In genomic region chr6:26553264-26553738, GRCh38 we compare ENCODE assay signal across 1 cellular context.
TF ChIP-seq lines count a peak whose summit lies in the region.

No MANE protein-coding gene starts in this region.

TF ChIP-seq in HEK293, 187 proteins besides CTCF, POLR2A, EP300 and RAD21 (continued from another document and continues in another):
- TF ChIP-seq PRDM10 (tag by site-specific recombination; IDR thresholded peaks at IDR 0.05) (no peak), ZBTB7A (tag by site-specific recombination; IDR thresholded peaks at IDR 0.05; ENCODE audit: low read depth) (0 out of 2 replicates have a peak, but pooled peaks have one; percentile 19), ZNF114 (tag by site-specific recombination; IDR thresholded peaks at IDR 0.05) (no peak), ZSCAN16 (tag by site-specific recombination; IDR thresholded peaks at IDR 0.05) (no peak), ZNF174 (tag by site-specific recombination; IDR thresholded peaks at IDR 0.05) (no peak), ZNF521 (tag by site-specific recombination; IDR thresholded peaks at IDR 0.05) (no peak), BCL11B (tag by site-specific recombination; IDR thresholded peaks at IDR 0.05; ENCODE audit: low read depth) (no peak), ZNF596 (tag by site-specific recombination; IDR thresholded peaks at IDR 0.05) (no peak), SP7 (tag by site-specific recombination; IDR thresholded peaks at IDR 0.05) (peak; percentile 23), ZNF530 (tag by site-specific recombination; IDR thresholded peaks at IDR 0.05; ENCODE audit: low read depth) (no peak), ZNF529 (tag by site-specific recombination; IDR thresholded peaks at IDR 0.05; ENCODE audit: insufficient replicate concordance) (no peak), PRDM6 (tag by site-specific recombination; IDR thresholded peaks at IDR 0.05) (no peak; the same call in 1 of the 2 replicates), GLI2 (tag by site-specific recombination; IDR thresholded peaks at IDR 0.05; ENCODE audit: borderline replicate concordance, low read depth) (0 out of 2 replicates have a peak, but pooled peaks have one; percentile 3), ZNF777 (tag by site-specific recombination; IDR thresholded peaks at IDR 0.05; ENCODE audit: borderline replicate concordance) (0 out of 2 replicates have a peak, but pooled peaks have one; percentile 28), ZNF837 (tag by site-specific recombination; IDR thresholded peaks at IDR 0.05) (no peak), ZNF19 (tag by site-specific recombination; IDR thresholded peaks at IDR 0.05; ENCODE audit: low read depth) (no peak), TSHZ1 (tag by site-specific recombination; IDR thresholded peaks at IDR 0.05; ENCODE audit: borderline replicate concordance) (no peak), SP3 (tag by site-specific recombination; IDR thresholded peaks at IDR 0.05) (0 out of 2 replicates have a peak, but pooled peaks have one; percentile 26), ZNF157 (tag by site-specific recombination; IDR thresholded peaks at IDR 0.05) (no peak), ZSCAN23 (tag by site-specific recombination; IDR thresholded peaks at IDR 0.05) (no peak), ZNF335 (tag by site-specific recombination; conservative IDR thresholded peaks at IDR 0.05) (0 out of 2 replicates have a peak, but pooled peaks have one; percentile 32), ZNF184 (tag by site-specific recombination; IDR thresholded peaks at IDR 0.05) (peak; percentile 22; the same call in 1 of the 2 replicates)
- TF ChIP-seq, protein P1, sequence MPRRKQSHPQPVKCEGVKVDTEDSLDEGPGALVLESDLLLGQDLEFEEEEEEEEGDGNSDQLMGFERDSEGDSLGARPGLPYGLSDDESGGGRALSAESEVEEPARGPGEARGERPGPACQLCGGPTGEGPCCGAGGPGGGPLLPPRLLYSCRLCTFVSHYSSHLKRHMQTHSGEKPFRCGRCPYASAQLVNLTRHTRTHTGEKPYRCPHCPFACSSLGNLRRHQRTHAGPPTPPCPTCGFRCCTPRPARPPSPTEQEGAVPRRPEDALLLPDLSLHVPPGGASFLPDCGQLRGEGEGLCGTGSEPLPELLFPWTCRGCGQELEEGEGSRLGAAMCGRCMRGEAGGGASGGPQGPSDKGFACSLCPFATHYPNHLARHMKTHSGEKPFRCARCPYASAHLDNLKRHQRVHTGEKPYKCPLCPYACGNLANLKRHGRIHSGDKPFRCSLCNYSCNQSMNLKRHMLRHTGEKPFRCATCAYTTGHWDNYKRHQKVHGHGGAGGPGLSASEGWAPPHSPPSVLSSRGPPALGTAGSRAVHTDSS (tag by site-specific recombination; IDR thresholded peaks at IDR 0.05) = no peak
- TF ChIP-seq, protein P2, sequence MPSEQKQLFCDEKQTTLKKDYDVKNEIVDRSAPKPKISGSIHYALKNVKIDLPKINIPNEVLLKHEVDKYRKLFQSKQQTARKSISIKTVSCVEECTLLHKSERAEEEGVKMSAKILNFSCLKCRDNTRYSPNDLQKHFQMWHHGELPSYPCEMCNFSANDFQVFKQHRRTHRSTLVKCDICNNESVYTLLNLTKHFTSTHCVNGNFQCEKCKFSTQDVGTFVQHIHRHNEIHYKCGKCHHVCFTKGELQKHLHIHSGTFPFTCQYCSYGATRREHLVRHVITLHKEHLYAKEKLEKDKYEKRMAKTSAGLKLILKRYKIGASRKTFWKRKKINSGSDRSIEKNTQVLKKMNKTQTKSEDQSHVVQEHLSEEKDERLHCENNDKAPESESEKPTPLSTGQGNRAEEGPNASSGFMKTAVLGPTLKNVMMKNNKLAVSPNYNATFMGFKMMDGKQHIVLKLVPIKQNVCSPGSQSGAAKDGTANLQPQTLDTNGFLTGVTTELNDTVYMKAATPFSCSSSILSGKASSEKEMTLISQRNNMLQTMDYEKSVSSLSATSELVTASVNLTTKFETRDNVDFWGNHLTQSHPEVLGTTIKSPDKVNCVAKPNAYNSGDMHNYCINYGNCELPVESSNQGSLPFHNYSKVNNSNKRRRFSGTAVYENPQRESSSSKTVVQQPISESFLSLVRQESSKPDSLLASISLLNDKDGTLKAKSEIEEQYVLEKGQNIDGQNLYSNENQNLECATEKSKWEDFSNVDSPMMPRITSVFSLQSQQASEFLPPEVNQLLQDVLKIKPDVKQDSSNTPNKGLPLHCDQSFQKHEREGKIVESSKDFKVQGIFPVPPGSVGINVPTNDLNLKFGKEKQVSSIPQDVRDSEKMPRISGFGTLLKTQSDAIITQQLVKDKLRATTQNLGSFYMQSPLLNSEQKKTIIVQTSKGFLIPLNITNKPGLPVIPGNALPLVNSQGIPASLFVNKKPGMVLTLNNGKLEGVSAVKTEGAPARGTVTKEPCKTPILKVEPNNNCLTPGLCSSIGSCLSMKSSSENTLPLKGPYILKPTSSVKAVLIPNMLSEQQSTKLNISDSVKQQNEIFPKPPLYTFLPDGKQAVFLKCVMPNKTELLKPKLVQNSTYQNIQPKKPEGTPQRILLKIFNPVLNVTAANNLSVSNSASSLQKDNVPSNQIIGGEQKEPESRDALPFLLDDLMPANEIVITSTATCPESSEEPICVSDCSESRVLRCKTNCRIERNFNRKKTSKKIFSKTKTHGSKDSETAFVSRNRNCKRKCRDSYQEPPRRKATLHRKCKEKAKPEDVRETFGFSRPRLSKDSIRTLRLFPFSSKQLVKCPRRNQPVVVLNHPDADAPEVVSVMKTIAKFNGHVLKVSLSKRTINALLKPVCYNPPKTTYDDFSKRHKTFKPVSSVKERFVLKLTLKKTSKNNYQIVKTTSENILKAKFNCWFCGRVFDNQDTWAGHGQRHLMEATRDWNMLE (tag by site-specific recombination; conservative IDR thresholded peaks at IDR 0.05; ENCODE audit: low read depth) = no peak
- TF ChIP-seq, protein P3, sequence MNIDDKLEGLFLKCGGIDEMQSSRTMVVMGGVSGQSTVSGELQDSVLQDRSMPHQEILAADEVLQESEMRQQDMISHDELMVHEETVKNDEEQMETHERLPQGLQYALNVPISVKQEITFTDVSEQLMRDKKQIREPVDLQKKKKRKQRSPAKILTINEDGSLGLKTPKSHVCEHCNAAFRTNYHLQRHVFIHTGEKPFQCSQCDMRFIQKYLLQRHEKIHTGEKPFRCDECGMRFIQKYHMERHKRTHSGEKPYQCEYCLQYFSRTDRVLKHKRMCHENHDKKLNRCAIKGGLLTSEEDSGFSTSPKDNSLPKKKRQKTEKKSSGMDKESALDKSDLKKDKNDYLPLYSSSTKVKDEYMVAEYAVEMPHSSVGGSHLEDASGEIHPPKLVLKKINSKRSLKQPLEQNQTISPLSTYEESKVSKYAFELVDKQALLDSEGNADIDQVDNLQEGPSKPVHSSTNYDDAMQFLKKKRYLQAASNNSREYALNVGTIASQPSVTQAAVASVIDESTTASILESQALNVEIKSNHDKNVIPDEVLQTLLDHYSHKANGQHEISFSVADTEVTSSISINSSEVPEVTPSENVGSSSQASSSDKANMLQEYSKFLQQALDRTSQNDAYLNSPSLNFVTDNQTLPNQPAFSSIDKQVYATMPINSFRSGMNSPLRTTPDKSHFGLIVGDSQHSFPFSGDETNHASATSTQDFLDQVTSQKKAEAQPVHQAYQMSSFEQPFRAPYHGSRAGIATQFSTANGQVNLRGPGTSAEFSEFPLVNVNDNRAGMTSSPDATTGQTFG (tag by site-specific recombination; IDR thresholded peaks at IDR 0.05; ENCODE audit: borderline replicate concordance) = no peak
- TF ChIP-seq, protein P4, sequence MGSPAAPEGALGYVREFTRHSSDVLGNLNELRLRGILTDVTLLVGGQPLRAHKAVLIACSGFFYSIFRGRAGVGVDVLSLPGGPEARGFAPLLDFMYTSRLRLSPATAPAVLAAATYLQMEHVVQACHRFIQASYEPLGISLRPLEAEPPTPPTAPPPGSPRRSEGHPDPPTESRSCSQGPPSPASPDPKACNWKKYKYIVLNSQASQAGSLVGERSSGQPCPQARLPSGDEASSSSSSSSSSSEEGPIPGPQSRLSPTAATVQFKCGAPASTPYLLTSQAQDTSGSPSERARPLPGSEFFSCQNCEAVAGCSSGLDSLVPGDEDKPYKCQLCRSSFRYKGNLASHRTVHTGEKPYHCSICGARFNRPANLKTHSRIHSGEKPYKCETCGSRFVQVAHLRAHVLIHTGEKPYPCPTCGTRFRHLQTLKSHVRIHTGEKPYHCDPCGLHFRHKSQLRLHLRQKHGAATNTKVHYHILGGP (tag by site-specific recombination; IDR thresholded peaks at IDR 0.05) = no peak
- TF ChIP-seq, protein P5, sequence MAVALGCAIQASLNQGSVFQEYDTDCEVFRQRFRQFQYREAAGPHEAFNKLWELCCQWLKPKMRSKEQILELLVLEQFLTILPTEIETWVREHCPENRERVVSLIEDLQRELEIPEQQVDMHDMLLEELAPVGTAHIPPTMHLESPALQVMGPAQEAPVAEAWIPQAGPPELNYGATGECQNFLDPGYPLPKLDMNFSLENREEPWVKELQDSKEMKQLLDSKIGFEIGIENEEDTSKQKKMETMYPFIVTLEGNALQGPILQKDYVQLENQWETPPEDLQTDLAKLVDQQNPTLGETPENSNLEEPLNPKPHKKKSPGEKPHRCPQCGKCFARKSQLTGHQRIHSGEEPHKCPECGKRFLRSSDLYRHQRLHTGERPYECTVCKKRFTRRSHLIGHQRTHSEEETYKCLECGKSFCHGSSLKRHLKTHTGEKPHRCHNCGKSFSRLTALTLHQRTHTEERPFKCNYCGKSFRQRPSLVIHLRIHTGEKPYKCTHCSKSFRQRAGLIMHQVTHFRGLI (tag by site-specific recombination; IDR thresholded peaks at IDR 0.05) = peak; percentile 37; the same call in 1 of the 2 replicates
- TF ChIP-seq, protein P6, sequence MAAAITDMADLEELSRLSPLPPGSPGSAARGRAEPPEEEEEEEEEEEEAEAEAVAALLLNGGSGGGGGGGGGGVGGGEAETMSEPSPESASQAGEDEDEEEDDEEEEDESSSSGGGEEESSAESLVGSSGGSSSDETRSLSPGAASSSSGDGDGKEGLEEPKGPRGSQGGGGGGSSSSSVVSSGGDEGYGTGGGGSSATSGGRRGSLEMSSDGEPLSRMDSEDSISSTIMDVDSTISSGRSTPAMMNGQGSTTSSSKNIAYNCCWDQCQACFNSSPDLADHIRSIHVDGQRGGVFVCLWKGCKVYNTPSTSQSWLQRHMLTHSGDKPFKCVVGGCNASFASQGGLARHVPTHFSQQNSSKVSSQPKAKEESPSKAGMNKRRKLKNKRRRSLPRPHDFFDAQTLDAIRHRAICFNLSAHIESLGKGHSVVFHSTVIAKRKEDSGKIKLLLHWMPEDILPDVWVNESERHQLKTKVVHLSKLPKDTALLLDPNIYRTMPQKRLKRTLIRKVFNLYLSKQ (tag by site-specific recombination; IDR thresholded peaks at IDR 0.05; ENCODE audit: borderline replicate concordance) = no peak
